Comparison of ENCODE assay signal across 10 cellular contexts in the genomic region with DNA sequence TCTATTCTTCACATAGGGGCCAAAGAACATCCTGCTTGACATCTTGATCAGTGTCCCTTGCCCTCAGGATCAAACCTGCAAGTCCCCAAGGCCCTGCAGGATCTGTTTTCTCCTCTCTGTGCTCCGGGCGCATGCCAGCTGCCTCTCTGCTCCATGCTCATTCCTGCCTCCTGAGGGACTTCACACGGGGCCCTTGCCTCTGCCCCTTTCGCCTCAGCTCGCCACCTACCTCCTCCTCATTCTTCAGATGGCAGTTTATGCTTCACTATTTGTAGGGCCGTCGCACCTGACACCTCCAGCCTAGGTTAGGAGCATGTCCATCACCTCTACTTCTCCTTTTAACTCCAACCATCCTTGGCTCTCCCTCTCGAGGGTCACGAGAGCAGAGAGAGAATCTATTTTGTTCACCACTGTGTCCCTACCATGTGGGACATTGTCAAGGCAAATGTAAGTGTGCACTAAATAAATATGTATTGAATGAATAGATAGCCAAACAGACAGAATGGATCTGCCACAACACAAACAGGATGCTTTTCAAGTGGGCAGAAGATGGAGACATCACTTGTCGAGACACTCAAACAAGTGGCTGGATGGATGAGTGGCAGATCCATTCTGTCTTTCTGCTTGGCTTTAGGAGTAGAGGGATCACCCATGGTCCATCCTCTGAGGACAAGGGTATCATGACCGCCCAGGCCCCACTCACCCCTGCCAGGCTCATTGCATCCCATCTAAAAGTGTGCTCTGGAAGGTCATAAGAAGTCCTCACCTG. TPM values are rescaled to one million over a fixed set of nuclear protein-coding genes. Genes with fewer than 3 reads are reported as not detected.
DNase-seq lines count a peak whose midpoint lies in the region; ATAC-seq and TF ChIP-seq lines count a peak whose summit lies in the region.
"Had no signal": no experiment of that assay in that cellular context is flagged by ENCODE, and none has a peak within 500 bp of the region (broad histone marks: within the 10 kb centered on the region; RNA-seq: fewer than 3 reads in every experiment).

No MANE protein-coding gene starts in this region.

- peaks cover 96% of the 10 kb centered on the region for H3K79me2 ChIP-seq in mammary epithelial cell (ENCODE audit: insufficient read depth, low read length)
- H3K79me2 ChIP-seq in neural progenitor cell (ENCODE audit: low read depth) = peaks cover 87% of the 10 kb centered on the region

- H3K9ac ChIP-seq in mammary epithelial cell (ENCODE audit: insufficient read depth, low read length) = no peak overlapping the region
- H3K9ac ChIP-seq in neural progenitor cell = no peak overlapping the region

- H3K27me3 ChIP-seq in mammary epithelial cell (ENCODE audit: insufficient read depth, low read length) (no peaks in the 10 kb centered on the region), thoracic aorta (replicated peaks; ENCODE audit: insufficient read depth) (no peaks in the 10 kb centered on the region), neural progenitor cell (no peaks in the 10 kb centered on the region)

- 57% methylated on average over 9 of the region's 11 CpGs for WGBS in mammary epithelial cell (ENCODE audit: low coverage, missing lambda C conversion rate)

- H3K36me3 Mint-ChIP-seq in T-helper 1 cell treated with Interleukin-12 subunit alpha and Interleukin-12 subunit beta and Interleukin-4 antibody, amounts not matched to agents 30 μg/mL and 1 μg/mL, for 36 hours (ENCODE audit: low read depth) = peaks cover 30% of the 10 kb centered on the region
- peaks cover 10% of the 10 kb centered on the region for H3K36me3 Mint-ChIP-seq in memory B cell
- peaks cover 24% of the 10 kb centered on the region for H3K36me3 Mint-ChIP-seq in neural progenitor cell

- dilution Hi-C loops in mammary epithelial cell (cut with HindIII; ENCODE audit: low sequenced_read_pairs) = no loop called here

- no peak for ATAC-seq in memory B cell (ENCODE audit: low read depth)
- no peak for ATAC-seq in thoracic aorta (ENCODE audit: insufficient number of reproducible peaks, low FRiP score, low read depth)
- no peak for ATAC-seq in GM21825 (IDR thresholded peaks at IDR 0.05; ENCODE audit: unreplicated experiment)
- no peak for ATAC-seq in GM19395 (IDR thresholded peaks at IDR 0.05; ENCODE audit: unreplicated experiment)

- H3K36me3 ChIP-seq in mammary epithelial cell (ENCODE audit: insufficient read depth, low read length) (peaks cover 22% of the 10 kb centered on the region), thoracic aorta (peaks cover 4% of the 10 kb centered on the region), neural progenitor cell (no peaks in the 10 kb centered on the region)

- H3K4me1 Mint-ChIP-seq in T-helper 1 cell treated with Interleukin-12 subunit alpha and Interleukin-12 subunit beta and Interleukin-4 antibody, amounts not matched to agents 30 μg/mL and 1 μg/mL, for 36 hours (ENCODE audit: low read depth) = peaks cover 66% of the 10 kb centered on the region
- H3K4me1 Mint-ChIP-seq in memory B cell (peaks cover 56% of the 10 kb centered on the region), neural progenitor cell (peaks cover 4% of the 10 kb centered on the region)

- no peaks in the 10 kb centered on the region for H3K27me3 Mint-ChIP-seq in T-helper 1 cell treated with Interleukin-12 subunit alpha and Interleukin-12 subunit beta and Interleukin-4 antibody, amounts not matched to agents 30 μg/mL and 1 μg/mL, for 36 hours (ENCODE audit: low read depth)
- H3K27me3 Mint-ChIP-seq in memory B cell (no peaks in the 10 kb centered on the region), neural progenitor cell (ENCODE audit: insufficient read depth, low read depth) (peaks cover 2% of the 10 kb centered on the region)
- H3K27me3 Mint-ChIP-seq: stimulated activated naive CD8-positive, alpha-beta T cell treated with anti-CD3 and anti-CD28 coated beads, Interleukin-15, Interleukin-2, amounts not matched to agents 100 ng/mL and 50 ng/mL, for 24 hours had no signal

- H3K4me3 ChIP-seq in mammary epithelial cell (replicated peaks in 1 of 3; ENCODE audit: insufficient read depth in 1 of 3, low read depth in 2 of 3, low read length in 3 of 3) = no peak overlapping the region
- H3K4me3 ChIP-seq in thoracic aorta = peak overlapping the region; percentile 27
- no peak overlapping the region for H3K4me3 ChIP-seq in neural progenitor cell

- peak overlapping the region; percentile 99 for H3K27ac ChIP-seq in mammary epithelial cell (ENCODE audit: insufficient read depth, low read depth, low read length)
- peak overlapping the region; percentile 86 to 94 for H3K27ac ChIP-seq in thoracic aorta
- no peak overlapping the region for H3K27ac ChIP-seq in neural progenitor cell

- CTCF ChIA-PET in mammary epithelial cell (lab: Charles Lee; ENCODE audit: low non-redundant PET) = interaction anchor here (0.7 kb wide), 1 partner anchor 275 kb away, joined by 7 read pairs; no protein-coding TSS in a partner anchor

- peak overlapping the region; percentile 8 for H3K4me3 Mint-ChIP-seq in T-helper 1 cell treated with Interleukin-12 subunit alpha and Interleukin-12 subunit beta and Interleukin-4 antibody, amounts not matched to agents 30 μg/mL and 1 μg/mL, for 36 hours
- H3K4me3 Mint-ChIP-seq in memory B cell (no peak overlapping the region), neural progenitor cell (no peak overlapping the region)
- H3K4me3 Mint-ChIP-seq: stimulated activated naive CD8-positive, alpha-beta T cell treated with anti-CD3 and anti-CD28 coated beads, Interleukin-15, Interleukin-2, amounts not matched to agents 100 ng/mL and 50 ng/mL, for 24 hours had no signal

- H3K9me3 ChIP-seq in mammary epithelial cell (replicated peaks; ENCODE audit: insufficient read depth, low read length) = no peaks in the 10 kb centered on the region
- no peaks in the 10 kb centered on the region for H3K9me3 ChIP-seq in thoracic aorta
- H3K9me3 ChIP-seq in neural progenitor cell (ENCODE audit: low read depth) = no peaks in the 10 kb centered on the region

- no peak for DNase-seq in T-helper 1 cell
- DNase-seq in mammary epithelial cell = no peak
- DNase-seq in memory B cell (ENCODE audit: low spot score in 2 of 2) = no peak
- DNase-seq in thoracic aorta (ENCODE audit: low spot score) = no peak
- no peak for DNase-seq in neural progenitor cell (ENCODE audit: low spot score)
- DNase-seq: NCI-H187 had no signal

- H3K4me2 ChIP-seq in mammary epithelial cell (ENCODE audit: insufficient read depth, low read depth, low read length) (no peak overlapping the region), neural progenitor cell (no peak overlapping the region)

- in situ Hi-C loops in mammary epithelial cell (cut with MboI; ENCODE audit: low sequenced_read_pairs in 2 of 2) = no loop called here

- no peak for TF ChIP-seq CTCF in mammary epithelial cell (conservative IDR thresholded peaks at IDR 0.05 in 1 of 2, IDR thresholded peaks at IDR 0.05 in 1 of 2; ENCODE audit: extremely low read depth in 1 of 2, insufficient read depth in 1 of 2, low read depth in 1 of 2, low read length in 2 of 2)
- TF ChIP-seq CTCF in thoracic aorta (IDR thresholded peaks at IDR 0.05) = no peak
- no peak for TF ChIP-seq CTCF in neural progenitor cell (IDR thresholded peaks at IDR 0.05)

- BruUV-seq in mammary epithelial cell (replicated peaks; lab: Mats Ljungman, UMichigan) = no TSS peak

- no peaks in the 10 kb centered on the region for H3K9me3 Mint-ChIP-seq in T-helper 1 cell treated with Interleukin-12 subunit alpha and Interleukin-12 subunit beta and Interleukin-4 antibody, amounts not matched to agents 30 μg/mL and 1 μg/mL, for 36 hours
- H3K9me3 Mint-ChIP-seq in memory B cell (no peaks in the 10 kb centered on the region), neural progenitor cell (peaks cover 2% of the 10 kb centered on the region)
- H3K9me3 Mint-ChIP-seq: stimulated activated naive CD8-positive, alpha-beta T cell treated with anti-CD3 and anti-CD28 coated beads, Interleukin-15, Interleukin-2, amounts not matched to agents 100 ng/mL and 50 ng/mL, for 24 hours had no signal

- peaks cover 7% of the 10 kb centered on the region for H3F3A ChIP-seq in neural progenitor cell (ENCODE audit: low read depth)

- H3K27ac Mint-ChIP-seq in T-helper 1 cell treated with Interleukin-12 subunit alpha and Interleukin-12 subunit beta and Interleukin-4 antibody, amounts not matched to agents 30 μg/mL and 1 μg/mL, for 36 hours = peak overlapping the region; percentile 31
- H3K27ac Mint-ChIP-seq in memory B cell (peak overlapping the region; percentile 48), neural progenitor cell (no peak overlapping the region)
- H3K27ac Mint-ChIP-seq: stimulated activated naive CD8-positive, alpha-beta T cell treated with anti-CD3 and anti-CD28 coated beads, Interleukin-15, Interleukin-2, amounts not matched to agents 100 ng/mL and 50 ng/mL, for 24 hours had no signal

- H3K4me1 ChIP-seq in mammary epithelial cell (ENCODE audit: insufficient read depth, low read length) = peaks cover 69% of the 10 kb centered on the region
- peaks cover 47 to 94% of the 10 kb centered on the region in 2 donors for H3K4me1 ChIP-seq in thoracic aorta (ENCODE audit: control insufficient read depth in 1 of 2, low read depth in 2 of 2)
- H3K4me1 ChIP-seq in neural progenitor cell = no peaks in the 10 kb centered on the region

- intact Hi-C loops in mammary epithelial cell (cut with micrococcal nuclease) = no loop called here

- no peak overlapping the region for H2AFZ ChIP-seq in mammary epithelial cell (ENCODE audit: low read depth, low read length)
- H2AFZ ChIP-seq in neural progenitor cell (replicated peaks) = no peak overlapping the region

- no peaks in the 10 kb centered on the region for H4K20me1 ChIP-seq in mammary epithelial cell (ENCODE audit: insufficient read depth, low read length)
- peaks cover 72% of the 10 kb centered on the region for H4K20me1 ChIP-seq in neural progenitor cell (ENCODE audit: low read depth)

RNA-seq across cellular contexts. Expression of a gene that starts 29.6 kb away (rescaled TPM):
- total RNA-seq in mammary epithelial cell (1,000 to 10,000 TPM in 1 of 2 donors, 100 to 1,000 TPM in 1; 951 to 1,146 TPM), thoracic aorta (1,000 to 10,000 TPM in 1 of 2 donors, 100 to 1,000 TPM in 1; 668 to 1,387 TPM), neural progenitor cell (ENCODE audit: low replicate concordance) (127 and 233 TPM in 2 replicates)
- polyA plus RNA-seq in mammary epithelial cell = 524 TPM
- polyA minus RNA-seq in mammary epithelial cell = 912 TPM

RNA-seq across cellular contexts. Expression of a gene that starts 58.1 kb away (rescaled TPM):
- total RNA-seq in mammary epithelial cell = 100 to 1,000 TPM; 237 to 319 TPM
- 490 TPM for polyA plus RNA-seq in mammary epithelial cell
- polyA minus RNA-seq in mammary epithelial cell = 368 TPM
- 100 to 1,000 TPM; 237 to 302 TPM for total RNA-seq in thoracic aorta
- 261 and 432 TPM in 2 replicates for total RNA-seq in neural progenitor cell (ENCODE audit: low replicate concordance)

RNA-seq across cellular contexts. Expression of a gene that starts 59.3 kb away (rescaled TPM):
- total RNA-seq in mammary epithelial cell = under 1 TPM in 1 of 2 donors, not detected in 1; 0.75 TPM
- 0.51 TPM for polyA plus RNA-seq in mammary epithelial cell
- polyA minus RNA-seq in mammary epithelial cell = not detected
- total RNA-seq in thoracic aorta = 10 to 100 TPM in 1 of 2 donors, 1 to 10 TPM in 1; 4.6 to 33.7 TPM
- total RNA-seq in neural progenitor cell (ENCODE audit: low replicate concordance) = 1.9 and 3.6 TPM in 2 replicates
